Comparison of ENCODE assay signal across 18 cellular contexts in genomic region chr5:87826507-87826906, GRCh38.
"Had no signal": no experiment of that assay in that cellular context is flagged by ENCODE, and none has a peak within 500 bp of the region (broad histone marks: within the 10 kb centered on the region; RNA-seq: fewer than 3 reads in every experiment).

No MANE protein-coding gene starts in this region.

- H3K4me3 ChIP-seq: coronary artery, dorsolateral prefrontal cortex, esophagus muscularis mucosa, gastroesophageal sphincter, heart right ventricle, left lung, lower lobe of right lung, mucosa of descending colon had no signal

- H3K36me3 ChIP-seq: esophagus muscularis mucosa, gastroesophageal sphincter, heart right ventricle, left lung, lower lobe of right lung had no signal

- DNase-seq: dermis blood vessel endothelial cell; dorsolateral prefrontal cortex; effector CD4-positive, alpha-beta T cell; effector memory CD4-positive, alpha-beta T cell; foreskin keratinocyte; heart right ventricle; hippocampal formation; left cardiac atrium; left lung; left ventricle myocardium superior; lower lobe of right lung; mesenchymal stem cell; mucosa of descending colon; naive B cell; naive thymus-derived CD8-positive, alpha-beta T cell had no signal

- H3K4me1 ChIP-seq: esophagus muscularis mucosa, foreskin keratinocyte, gastroesophageal sphincter, heart right ventricle, left lung, lower lobe of right lung had no signal

- ATAC-seq: foreskin keratinocyte; gastroesophageal sphincter; heart right ventricle; left cardiac atrium; left lung; left ventricle myocardium superior; lower lobe of right lung; mucosa of descending colon; naive thymus-derived CD8-positive, alpha-beta T cell had no signal

- H3K9me3 ChIP-seq: lower lobe of right lung had no signal

- H3K27ac ChIP-seq: coronary artery, esophagus muscularis mucosa, foreskin keratinocyte, gastroesophageal sphincter, heart right ventricle, left lung, lower lobe of right lung had no signal

- H3K27me3 ChIP-seq: dorsolateral prefrontal cortex, esophagus muscularis mucosa, foreskin keratinocyte, gastroesophageal sphincter, heart right ventricle, left lung had no signal
